9 cellular contexts compared by ENCODE assay signal in the genomic region with DNA sequence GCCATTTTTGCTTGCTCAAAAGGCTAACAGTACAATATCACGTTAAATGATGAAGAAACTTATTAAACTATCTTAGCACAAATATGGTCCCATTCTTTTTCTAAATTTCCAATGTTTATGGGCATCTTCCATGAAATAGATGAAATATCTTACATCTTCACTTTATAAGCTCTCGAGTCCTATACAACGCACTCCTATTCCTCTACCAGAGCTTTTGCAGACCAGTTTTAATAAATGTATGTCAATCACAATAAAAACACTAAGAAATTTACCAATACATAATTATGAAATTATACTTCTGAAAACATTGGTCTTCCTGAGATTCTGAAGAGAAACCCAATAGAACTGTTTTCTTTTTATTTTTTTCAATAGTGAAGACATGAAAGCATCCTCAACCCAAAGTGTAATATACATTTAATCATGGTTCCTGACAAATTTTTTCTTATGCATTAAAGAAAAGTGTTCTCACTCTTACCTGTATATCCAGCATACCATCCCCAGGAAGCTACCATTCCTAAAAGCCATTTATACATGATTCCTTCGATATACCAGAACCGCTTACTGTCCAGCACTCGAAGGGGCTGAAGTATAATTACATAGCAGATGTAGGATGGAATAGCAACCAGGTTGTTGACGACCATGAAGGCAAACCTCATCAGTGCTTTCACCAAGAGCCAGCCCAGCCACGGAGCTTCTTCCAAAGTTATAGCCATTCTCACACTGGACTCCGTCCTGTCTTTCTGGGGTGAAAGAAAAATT.
DNase-seq lines count a peak whose midpoint lies in the region; ATAC-seq and TF ChIP-seq lines count a peak whose summit lies in the region.
"Had no signal": no experiment of that assay in that cellular context is flagged by ENCODE, and none has a peak within 500 bp of the region (broad histone marks: within the 10 kb centered on the region; RNA-seq: fewer than 3 reads in every experiment).

No MANE protein-coding gene starts in this region.

- no peak overlapping the region for H3K9ac ChIP-seq in iPS-15b (ENCODE audit: low read depth, low read length)

- H3K4me1 Mint-ChIP-seq in stimulated activated effector memory CD8-positive, alpha-beta T cell treated with anti-CD3 and anti-CD28 coated beads, Interleukin-12 subunit alpha, Interleukin-12 subunit beta, amount 100 ng/mL, for 72 hours = peaks cover 36% of the 10 kb centered on the region

- peak overlapping the region; percentile 98 for H3K27ac Mint-ChIP-seq in stimulated activated effector memory CD8-positive, alpha-beta T cell treated with anti-CD3 and anti-CD28 coated beads, Interleukin-12 subunit alpha, Interleukin-12 subunit beta, amount 100 ng/mL, for 72 hours

- no peaks in the 10 kb centered on the region for H3K9me3 ChIP-seq in iPS-15b (ENCODE audit: control insufficient read depth, insufficient read depth, low read length)
- H3K9me3 ChIP-seq: uterus had no signal

- no peaks in the 10 kb centered on the region for H3K36me3 ChIP-seq in iPS-15b (ENCODE audit: control insufficient read depth, insufficient read depth, low read length)
- H3K36me3 ChIP-seq: uterus had no signal

- peaks cover 18% of the 10 kb centered on the region for H3K36me3 Mint-ChIP-seq in stimulated activated effector memory CD8-positive, alpha-beta T cell treated with anti-CD3 and anti-CD28 coated beads, Interleukin-12 subunit alpha, Interleukin-12 subunit beta, amount 100 ng/mL, for 72 hours

- ATAC-seq in stimulated activated effector memory CD8-positive, alpha-beta T cell treated with anti-CD3 and anti-CD28 coated beads, Interleukin-12 subunit alpha, Interleukin-12 subunit beta, amount 100 ng/mL, for 72 hours = no peak
- ATAC-seq in activated CD4-positive, CD25-positive, alpha-beta regulatory T cell treated with anti-CD3 and anti-CD28 coated beads, Interleukin-2, amount 50 U/mL, for 24 hours = no peak
- ATAC-seq in HG03135 (IDR thresholded peaks at IDR 0.05; ENCODE audit: unreplicated experiment) = no peak

- peaks cover 16% of the 10 kb centered on the region for H3K27me3 ChIP-seq in iPS-15b (ENCODE audit: control insufficient read depth, insufficient read depth, low read length)
- H3K27me3 ChIP-seq: uterus had no signal

- no peaks in the 10 kb centered on the region for H3K9me3 Mint-ChIP-seq in stimulated activated effector memory CD8-positive, alpha-beta T cell treated with anti-CD3 and anti-CD28 coated beads, Interleukin-12 subunit alpha, Interleukin-12 subunit beta, amount 100 ng/mL, for 72 hours

- peaks cover 3% of the 10 kb centered on the region for H3K4me1 ChIP-seq in iPS-15b (ENCODE audit: control insufficient read depth, insufficient read depth, low read length)
- H3K4me1 ChIP-seq: uterus had no signal

- TF ChIP-seq CTCF in WI38 (IDR thresholded peaks at IDR 0.05; ENCODE audit: low read depth, low read length) = no peak

- peak overlapping the region; percentile 89 for H3K4me3 Mint-ChIP-seq in stimulated activated effector memory CD8-positive, alpha-beta T cell treated with anti-CD3 and anti-CD28 coated beads, Interleukin-12 subunit alpha, Interleukin-12 subunit beta, amount 100 ng/mL, for 72 hours

- peak overlapping the region; percentile 71 for H3K4me3 ChIP-seq in WI38 (ENCODE audit: low read depth, low read length)
- peak overlapping the region; percentile 78 for H3K4me3 ChIP-seq in iPS-15b (ENCODE audit: low read depth, low read length)

- DNase-seq in NCI-H146 (lab: John Stamatoyannopoulos, UW) (peak; percentile 38), NCI-H146 treated with DMSO at 0.1 percent for 48 hours (lab: John Stamatoyannopoulos, UW; ENCODE audit: unreplicated experiment) (no peak), NAMALWA (ENCODE audit: low spot score) (no peak)
- DNase-seq in stimulated activated effector memory CD8-positive, alpha-beta T cell treated with anti-CD3 and anti-CD28 coated beads, Interleukin-12 subunit alpha, Interleukin-12 subunit beta, amount 100 ng/mL, for 72 hours (ENCODE audit: low spot score in 2 of 2) = no peak
